In genomic region chr22:37816543-37817180, GRCh38 we compare ENCODE assay signal across 20 cellular contexts. TPM values are rescaled to one million over a fixed set of nuclear protein-coding genes. Genes with fewer than 3 reads are reported as not detected.
"Had no signal": no experiment of that assay in that cellular context is flagged by ENCODE, and none has a peak within 500 bp of the region (broad histone marks: within the 10 kb centered on the region; RNA-seq: fewer than 3 reads in every experiment).

No MANE protein-coding gene starts in this region.

- H3K9ac ChIP-seq: SK-N-SH had no signal

- H3K4me1 ChIP-seq: SJCRH30 had no signal

- H3K4me3 ChIP-seq: cardiac muscle cell, MG63, SJCRH30 had no signal

- H3K27me3 ChIP-seq: brain microvascular endothelial cell, MG63, SJCRH30 had no signal

- DNase-seq: activated CD4-positive, CD25-positive, alpha-beta regulatory T cell; activated CD8-positive, alpha-beta memory T cell treated with anti-CD3 and anti-CD28 coated beads, Interleukin-2, amount 50 U/mL, for 4 hours; activated CD8-positive, alpha-beta T cell treated with anti-CD3 and anti-CD28 coated beads for 36 hours; activated T-cell treated with anti-CD3 and anti-CD28 coated beads, Interleukin-2, amount 50 U/mL, for 72 hours; brain microvascular endothelial cell; MG63; NCI-H1417 treated with DMSO at 0.1 percent for 48 hours; NCI-H2029; NCI-H2107; NCI-H345; NCI-H69; NK-92 treated with Interleukin-12 subunit alpha and Interleukin-12 subunit beta, amount 100 ng/mL, for 24 hours; OCI-M1; Right ventricle myocardium superior; RPMI8226; SJCRH30; SK-N-SH; T-helper 1 cell had no signal

- H3K27ac ChIP-seq: brain microvascular endothelial cell, SJCRH30 had no signal

- H3K9me3 ChIP-seq: MG63, SJCRH30, SK-N-SH had no signal

- H3K4me2 ChIP-seq: SK-N-SH had no signal

- H3K36me3 ChIP-seq: MG63, SJCRH30 had no signal

RNA-seq across cellular contexts. Expression of gene GALR3, which starts 6.5 kb away (rescaled TPM):
- total RNA-seq: activated CD8-positive, alpha-beta T cell treated with anti-CD3 and anti-CD28 coated beads for 36 hours; cardiac muscle cell; Right ventricle myocardium superior; SJCRH30; T-helper 2 cell treated with Interferon-gamma antibody and Interleukin-4, amounts not matched to agents 100 ng/mL and 5 ng/mL, for 36 hours had no signal
- polyA plus RNA-seq: SK-N-SH had no signal
